18 cellular contexts compared by ENCODE assay signal in genomic region chr5:112762113-112762810, GRCh38. TPM values are rescaled to one million over a fixed set of nuclear protein-coding genes. Genes with fewer than 3 reads are reported as not detected.
A peak's percentile ranks its signal among the peaks of the same experiment; 100 is the strongest.
DNase-seq lines count a peak whose midpoint lies in the region; ATAC-seq and TF ChIP-seq lines count a peak whose summit lies in the region.
"Had no signal": no experiment of that assay in that cellular context is flagged by ENCODE, and none has a peak within 500 bp of the region (broad histone marks: within the 10 kb centered on the region; RNA-seq: fewer than 3 reads in every experiment).

No MANE protein-coding gene starts in this region.

- ATAC-seq in HG03025 (IDR thresholded peaks at IDR 0.05; ENCODE audit: low FRiP score, unreplicated experiment), result no peak
- ATAC-seq: stimulated activated naive CD8-positive, alpha-beta T cell treated with anti-CD3 and anti-CD28 coated beads, Interleukin-15, amount 100 ng/mL, for 72 hours had no signal

- H3K36me3 ChIP-seq in fibroblast of lung (ENCODE audit: control insufficient read depth, insufficient read depth, low read length), result no peaks in the 10 kb centered on the region

- H2AFZ ChIP-seq in fibroblast of lung (ENCODE audit: low read length), result no peak overlapping the region

- H3K79me2 ChIP-seq in fibroblast of lung (ENCODE audit: control insufficient read depth, insufficient read depth, low read length), result no peaks in the 10 kb centered on the region

- H3K4me1 ChIP-seq in fibroblast of lung (ENCODE audit: control insufficient read depth, extremely low read depth, insufficient read depth, low read length), result peaks cover 7% of the 10 kb centered on the region
- H3K4me1 ChIP-seq: HAP-1 had no signal

- TF ChIP-seq CTCF in fibroblast of lung (conservative IDR thresholded peaks at IDR 0.05 in 1 of 2, IDR thresholded peaks at IDR 0.05 in 1 of 2; ENCODE audit: low read depth in 1 of 2, low read length in 2 of 2), result no peak
- TF ChIP-seq CTCF in retinal pigment epithelial cell (conservative IDR thresholded peaks at IDR 0.05; ENCODE audit: low read depth, low read length), result no peak

- no peak overlapping the region for H3K27ac ChIP-seq in fibroblast of lung (ENCODE audit: insufficient read depth, low read length)

- no peaks in the 10 kb centered on the region for H4K20me1 ChIP-seq in fibroblast of lung (ENCODE audit: control insufficient read depth, extremely low read depth, insufficient read depth, low read length)

- H3K9me3 ChIP-seq in fibroblast of lung (ENCODE audit: control insufficient read depth, insufficient read depth, low read depth, low read length), result no peaks in the 10 kb centered on the region
- H3K9me3 ChIP-seq: HAP-1 had no signal

- H3K4me3 ChIP-seq in fibroblast of lung (replicated peaks in 1 of 4; ENCODE audit: control extremely low read depth in 1 of 4, insufficient read depth in 1 of 4, low read depth in 3 of 4, low read length in 4 of 4), result no peak overlapping the region
- H3K4me3 ChIP-seq in retinal pigment epithelial cell (ENCODE audit: low read length), result no peak overlapping the region
- H3K4me3 ChIP-seq: HAP-1 had no signal

- H3K4me2 ChIP-seq in fibroblast of lung (ENCODE audit: extremely low read depth, insufficient read depth, low read length), result no peak overlapping the region

- H3K27me3 ChIP-seq in fibroblast of lung (ENCODE audit: control insufficient read depth, insufficient read depth, low read length), result no peaks in the 10 kb centered on the region

- DNase-seq in NCI-H2227 treated with DMSO at 0.1 percent for 48 hours (lab: John Stamatoyannopoulos, UW) (peak; percentile 11), NCI-H2227 (lab: John Stamatoyannopoulos, UW; ENCODE audit: unreplicated experiment) (no peak), RPMI7951 (ENCODE audit: low read depth) (peak; percentile 2), fibroblast of lung (ENCODE audit: low read depth in 2 of 2) (peak; percentile 26 to 73), retinal pigment epithelial cell (ENCODE audit: low read depth) (peak; percentile 20), GM19238 (ENCODE audit: insufficient read length, low spot score) (no peak), NCI-H446 treated with DMSO at 0.1 percent for 48 hours (lab: John Stamatoyannopoulos, UW) (no peak)
- DNase-seq: activated CD4-positive, alpha-beta memory T cell treated with anti-CD3 and anti-CD28 coated beads for 36 hours; activated T-cell treated with anti-CD3 and anti-CD28 coated beads, Interleukin-2, amount 50 U/mL, for 24 hours; cerebellar nuclear complex; glutamatergic neuron; MM.1S; NCI-H1930; NCI-H524 treated with DMSO at 0.1 percent for 48 hours; stimulated activated CD4-positive, alpha-beta T cell treated with anti-CD3 and anti-CD28 coated beads, Interleukin-15, amount 100 ng/mL, for 24 hours; stimulated activated naive CD8-positive, alpha-beta T cell treated with anti-CD3 and anti-CD28 coated beads, Interleukin-15, amount 100 ng/mL, for 72 hours had no signal

- no peak overlapping the region for H3K9ac ChIP-seq in fibroblast of lung (ENCODE audit: insufficient read depth, low read length)

RNA-seq across cellular contexts. Expression of gene APC, which starts 24.6 kb away (rescaled TPM):
- 22.6 and 23.4 TPM in 2 replicates for total RNA-seq in RPMI7951 (2014; rRNA removed; shearing (Covaris generic))
- total RNA-seq in fibroblast of lung, result 43.7 and 69.9 TPM in 2 replicates
- 22.9 and 23.6 TPM in 2 replicates for polyA plus RNA-seq in fibroblast of lung
- 11.3 and 15.2 TPM in 2 replicates for polyA plus RNA-seq in fibroblast of lung (2012)
- polyA minus RNA-seq in fibroblast of lung (ENCODE audit: low replicate concordance), result 7.9 and 9.6 TPM in 2 replicates

Comparison
In these comparisons a context has a peak if more than half of its experiments do, and no peak if none do; other contexts are left out.
1. DNase-seq: peak in NCI-H2227 treated with DMSO at 0.1 percent for 48 hours (single experiment), RPMI7951 (single experiment), fibroblast of lung (2 of 2) and retinal pigment epithelial cell (single experiment); none in NCI-H2227 (single experiment), GM19238 (single experiment) and NCI-H446 treated with DMSO at 0.1 percent for 48 hours (single experiment).